1 cellular context compared by ENCODE assay signal in the genomic region with DNA sequence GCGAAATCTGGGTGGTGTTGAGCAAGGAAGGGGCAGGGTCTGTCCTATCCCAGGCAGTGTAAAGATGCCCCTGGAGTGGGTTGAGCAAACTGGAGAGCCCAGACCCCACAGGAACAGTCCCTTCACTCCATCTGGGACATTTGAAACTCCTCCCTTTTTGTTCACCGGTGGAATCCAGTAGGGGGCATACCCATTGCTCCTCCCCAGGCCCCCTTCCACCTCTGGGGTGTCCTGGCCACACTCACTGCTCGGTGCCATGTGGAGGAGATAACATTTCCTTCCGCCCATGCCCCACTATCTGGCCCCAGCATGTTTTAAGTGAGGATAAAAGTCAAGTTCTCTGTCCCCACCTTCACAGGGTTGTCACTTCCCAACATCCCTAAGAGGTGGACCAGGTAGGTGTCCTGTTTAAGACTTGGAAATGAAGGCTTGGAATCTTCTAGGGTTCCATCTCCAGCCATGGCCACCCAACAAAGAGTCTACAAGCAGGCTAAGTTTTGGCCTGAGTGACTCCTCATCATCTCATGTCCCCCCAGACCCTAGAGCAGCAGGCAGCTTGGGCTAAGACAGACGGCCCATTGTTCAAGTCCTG.
TF ChIP-seq lines count a peak whose summit lies in the region.

No MANE protein-coding gene starts in this region.

TF ChIP-seq in GM23338, 12 proteins besides CTCF, POLR2A, EP300 and RAD21 (continued from another document):
- no peak for TF ChIP-seq REST (IDR thresholded peaks at IDR 0.05; ENCODE audit: unreplicated experiment)
- no peak for TF ChIP-seq NANOG (IDR thresholded peaks at IDR 0.05; ENCODE audit: borderline replicate concordance)
- TF ChIP-seq STAT1 (IDR thresholded peaks at IDR 0.05; ENCODE audit: unreplicated experiment): no peak
- no peak for TF ChIP-seq ZNF114 (CRISPR knock-in tag; IDR thresholded peaks at IDR 0.05)
- TF ChIP-seq, protein P1, sequence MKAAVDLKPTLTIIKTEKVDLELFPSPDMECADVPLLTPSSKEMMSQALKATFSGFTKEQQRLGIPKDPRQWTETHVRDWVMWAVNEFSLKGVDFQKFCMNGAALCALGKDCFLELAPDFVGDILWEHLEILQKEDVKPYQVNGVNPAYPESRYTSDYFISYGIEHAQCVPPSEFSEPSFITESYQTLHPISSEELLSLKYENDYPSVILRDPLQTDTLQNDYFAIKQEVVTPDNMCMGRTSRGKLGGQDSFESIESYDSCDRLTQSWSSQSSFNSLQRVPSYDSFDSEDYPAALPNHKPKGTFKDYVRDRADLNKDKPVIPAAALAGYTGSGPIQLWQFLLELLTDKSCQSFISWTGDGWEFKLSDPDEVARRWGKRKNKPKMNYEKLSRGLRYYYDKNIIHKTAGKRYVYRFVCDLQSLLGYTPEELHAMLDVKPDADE (IDR thresholded peaks at IDR 0.05): no peak
- no peak for TF ChIP-seq JUNB (IDR thresholded peaks at IDR 0.05; ENCODE audit: unreplicated experiment)
- TF ChIP-seq ZNF331 (CRISPR knock-in tag; IDR thresholded peaks at IDR 0.05; ENCODE audit: low read depth): no peak
- no peak for TF ChIP-seq POLR2AphosphoS5 (IDR thresholded peaks at IDR 0.05; ENCODE audit: low read depth)
- no peak for TF ChIP-seq EZH2phosphoT487 (IDR thresholded peaks at IDR 0.05; ENCODE audit: unreplicated experiment)
- TF ChIP-seq ZNF462 (CRISPR knock-in tag; IDR thresholded peaks at IDR 0.05): no peak
- TF ChIP-seq CREB1 (CRISPR knock-in tag; IDR thresholded peaks at IDR 0.05; ENCODE audit: low read depth): no peak
TF ChIP-seq in GM23338: peak in this region for 0.
